In genomic region chr16:725041-725376, GRCh38 we compare ENCODE assay signal across 21 cellular contexts. TPM values are rescaled to one million over a fixed set of nuclear protein-coding genes. Genes with fewer than 3 reads are reported as not detected.
DNase-seq lines count a peak whose midpoint lies in the region; ATAC-seq and TF ChIP-seq lines count a peak whose summit lies in the region.
"Had no signal": no experiment of that assay in that cellular context is flagged by ENCODE, and none has a peak within 500 bp of the region (broad histone marks: within the 10 kb centered on the region; RNA-seq: fewer than 3 reads in every experiment).

No MANE protein-coding gene starts in this region.

- intact Hi-C loops in CD8-positive, alpha-beta T cell (cut with DNase I, micrococcal nuclease) = no loop called here
- intact Hi-C loops in Panc1 (cut with micrococcal nuclease; ENCODE audit: unreplicated experiment) = no loop called here
- intact Hi-C loops in activated CD4-positive, alpha-beta T cell treated with anti-CD3 and anti-CD28 coated beads, Interleukin-2, amount 10 ng/mL, durations not matched to agents 24 days and 14 days (cut with micrococcal nuclease) = loop anchor here (5.0 kb wide), 1 partner anchor 43 kb away; the partner anchor contains the start of genes JMJD8 and STUB1

- POLR2A ChIA-PET in CD8-positive, alpha-beta T cell (lab: Charles Lee) = interaction anchor here (0.6 to 4.8 kb wide), 4 partner anchors 10 to 177 kb away, joined by 3 to 53 read pairs (median 6); partner anchors contain the start of genes CIAO3 and METRN
- POLR2A ChIA-PET in Panc1 (lab: Charles Lee) = interaction anchor here (0.7 kb wide), 1 partner anchor 83 kb away, joined by 3 read pairs; no protein-coding TSS in a partner anchor
- POLR2A ChIA-PET in naive thymus-derived CD8-positive, alpha-beta T cell (lab: Charles Lee) = interaction anchor here (1.2 to 23.0 kb wide), 6 partner anchors 8 to 45 kb away, joined by 3 to 411 read pairs (median 28); partner anchors contain the start of genes ANTKMT, CCDC78, CIAO3 and HAGHL

- H3K27me3 ChIP-seq in CD8-positive, alpha-beta T cell (ENCODE audit: insufficient read depth, low read length) = no peaks in the 10 kb centered on the region
- no peaks in the 10 kb centered on the region for H3K27me3 ChIP-seq in Panc1 (ENCODE audit: control insufficient read depth, insufficient read depth, low read length)

- H3K4me3 Mint-ChIP-seq in CD8-positive, alpha-beta T cell = no peak overlapping the region
- peak overlapping the region in 2 of 10 donors; percentile 30 to 34 for H3K4me3 Mint-ChIP-seq in naive thymus-derived CD8-positive, alpha-beta T cell
- no peak overlapping the region for H3K4me3 Mint-ChIP-seq in activated CD4-positive, alpha-beta T cell treated with anti-CD3 and anti-CD28 coated beads, Interleukin-2, amount 10 ng/mL, durations not matched to agents 24 days and 14 days
- H3K4me3 Mint-ChIP-seq in effector memory CD8-positive, alpha-beta T cell = peak overlapping the region in 1 of 2 donors; percentile 80

- H3K36me3 Mint-ChIP-seq in CD8-positive, alpha-beta T cell = no peaks in the 10 kb centered on the region
- H3K36me3 Mint-ChIP-seq in naive thymus-derived CD8-positive, alpha-beta T cell = no peaks in the 10 kb centered on the region
- H3K36me3 Mint-ChIP-seq in activated CD4-positive, alpha-beta T cell treated with anti-CD3 and anti-CD28 coated beads, Interleukin-2, amount 10 ng/mL, durations not matched to agents 24 days and 14 days (ENCODE audit: low read depth) = no peaks in the 10 kb centered on the region
- H3K36me3 Mint-ChIP-seq in effector memory CD8-positive, alpha-beta T cell (ENCODE audit: insufficient read depth) = peaks cover 38% of the 10 kb centered on the region
- H3K36me3 Mint-ChIP-seq: CD4-positive, alpha-beta memory T cell had no signal

- no peaks in the 10 kb centered on the region for H3K27me3 Mint-ChIP-seq in CD8-positive, alpha-beta T cell (ENCODE audit: low read depth)
- no peaks in the 10 kb centered on the region for H3K27me3 Mint-ChIP-seq in naive thymus-derived CD8-positive, alpha-beta T cell
- H3K27me3 Mint-ChIP-seq in activated CD4-positive, alpha-beta T cell treated with anti-CD3 and anti-CD28 coated beads, Interleukin-2, amount 10 ng/mL, durations not matched to agents 24 days and 14 days = peaks cover 6% of the 10 kb centered on the region
- no peaks in the 10 kb centered on the region for H3K27me3 Mint-ChIP-seq in effector memory CD8-positive, alpha-beta T cell
- H3K27me3 Mint-ChIP-seq: B cell; CD4-positive, alpha-beta memory T cell had no signal

- BruUV-seq in Panc1 (replicated peaks; lab: Mats Ljungman, UMichigan) = no TSS peak

- TF ChIP-seq CTCF in 22Rv1 (IDR thresholded peaks at IDR 0.05) (no peak), Panc1 (IDR thresholded peaks at IDR 0.05) (no peak)
- no peak for TF ChIP-seq CTCF in CD8-positive, alpha-beta T cell (IDR thresholded peaks at IDR 0.05)

- H3K4me1 Mint-ChIP-seq in CD8-positive, alpha-beta T cell (ENCODE audit: low read depth) = peaks cover 25% of the 10 kb centered on the region
- H3K4me1 Mint-ChIP-seq in naive thymus-derived CD8-positive, alpha-beta T cell = peaks cover 17 to 30% (median 21%) of the 10 kb centered on the region in 4 donors
- peaks cover 3% of the 10 kb centered on the region for H3K4me1 Mint-ChIP-seq in activated CD4-positive, alpha-beta T cell treated with anti-CD3 and anti-CD28 coated beads, Interleukin-2, amount 10 ng/mL, durations not matched to agents 24 days and 14 days
- peaks cover 9 to 15% of the 10 kb centered on the region in 2 donors for H3K4me1 Mint-ChIP-seq in effector memory CD8-positive, alpha-beta T cell (ENCODE audit: low read depth in 2 of 2)

- in situ Hi-C loops in Panc1 (cut with HindIII; ENCODE audit: low pct_unique_long_range_greater_than_20kb, low sequenced_read_pairs) = no loop called here

- no peaks in the 10 kb centered on the region for H3K36me3 ChIP-seq in CD8-positive, alpha-beta T cell (ENCODE audit: insufficient read depth, low read length)
- H3K36me3 ChIP-seq in Panc1 (ENCODE audit: control insufficient read depth, insufficient read depth, low read length) = no peaks in the 10 kb centered on the region; the same call in 1 of the 2 replicates

- no peaks in the 10 kb centered on the region for H3K9me3 Mint-ChIP-seq in CD8-positive, alpha-beta T cell
- no peaks in the 10 kb centered on the region for H3K9me3 Mint-ChIP-seq in naive thymus-derived CD8-positive, alpha-beta T cell
- no peaks in the 10 kb centered on the region for H3K9me3 Mint-ChIP-seq in activated CD4-positive, alpha-beta T cell treated with anti-CD3 and anti-CD28 coated beads, Interleukin-2, amount 10 ng/mL, durations not matched to agents 24 days and 14 days
- no peaks in the 10 kb centered on the region for H3K9me3 Mint-ChIP-seq in effector memory CD8-positive, alpha-beta T cell

- TF ChIP-seq POLR2A in erythroblast (IDR thresholded peaks at IDR 0.05; ENCODE audit: low read length) = no peak

- H3K4me1 ChIP-seq in CD8-positive, alpha-beta T cell (ENCODE audit: insufficient read depth, low read length) = peaks cover 37% of the 10 kb centered on the region
- peaks cover 16% of the 10 kb centered on the region for H3K4me1 ChIP-seq in Panc1 (ENCODE audit: control insufficient read depth, insufficient read depth, low read length)

- peak in 1 of 7 experiments; percentile 5 for DNase-seq in CD8-positive, alpha-beta T cell
- no peak for DNase-seq in Panc1 (ENCODE audit: low read depth, low spot score)
- DNase-seq in naive thymus-derived CD8-positive, alpha-beta T cell = no peak
- DNase-seq in erythroblast (lab: John Stamatoyannopoulos, UW) = no peak
- no peak for DNase-seq in activated CD4-positive, alpha-beta T cell treated with anti-CD3 and anti-CD28 coated beads, Interleukin-2, amount 10 ng/mL, durations not matched to agents 24 days and 14 days
- DNase-seq in activated T-cell treated with anti-CD3 and anti-CD28 coated beads for 4 hours = no peak
- DNase-seq in effector memory CD8-positive, alpha-beta T cell = no peak
- DNase-seq: Calu3; CD4-positive, alpha-beta memory T cell; DMS153; GDM1; Kasumi-1; NCI-H1417; NCI-H187; NCI-H446; NCI-H526; OCI-M1; SHP77 had no signal

- H3K27ac ChIP-seq in 22Rv1 (peak overlapping the region; percentile 99), Panc1 (ENCODE audit: low read length) (peak overlapping the region; percentile 17; the same call in 1 of the 2 replicates)
- H3K27ac ChIP-seq in CD8-positive, alpha-beta T cell (ENCODE audit: low read depth, low read length) = no peak overlapping the region

- peak overlapping the region; percentile 22 for H3K27ac Mint-ChIP-seq in CD8-positive, alpha-beta T cell
- H3K27ac Mint-ChIP-seq in naive thymus-derived CD8-positive, alpha-beta T cell = peak overlapping the region in 6 of 10 donors; percentile 22 to 79 (median 38)
- H3K27ac Mint-ChIP-seq in activated CD4-positive, alpha-beta T cell treated with anti-CD3 and anti-CD28 coated beads, Interleukin-2, amount 10 ng/mL, durations not matched to agents 24 days and 14 days = no peak overlapping the region
- H3K27ac Mint-ChIP-seq in effector memory CD8-positive, alpha-beta T cell = peak overlapping the region in 1 of 2 donors; percentile 20

- CTCF ChIA-PET in CD8-positive, alpha-beta T cell (lab: Charles Lee) = interaction anchor here (0.8 to 17.6 kb wide), 4 partner anchors 12 to 62 kb away, joined by 3 to 353 read pairs (median 60); partner anchors contain the start of genes CIAO3 and METRN
- CTCF ChIA-PET in Panc1 (lab: Charles Lee) = interaction anchor here (0.6 to 2.1 kb wide), 2 partner anchors 12 to 425 kb away, joined by 7 to 10 read pairs; no protein-coding TSS in a partner anchor

- ATAC-seq in CD8-positive, alpha-beta T cell = no peak
- no peak for ATAC-seq in Panc1
- no peak for ATAC-seq in naive thymus-derived CD8-positive, alpha-beta T cell
- ATAC-seq in effector memory CD8-positive, alpha-beta T cell (replicated peaks) = no peak
- ATAC-seq: HCT116 had no signal

- H3K4me3 ChIP-seq in CD8-positive, alpha-beta T cell (ENCODE audit: low read depth, low read length) = no peak overlapping the region
- no peak overlapping the region for H3K4me3 ChIP-seq in Panc1 (ENCODE audit: low read depth in 2 of 2, low read length in 2 of 2)

- no peaks in the 10 kb centered on the region for H3K9me3 ChIP-seq in CD8-positive, alpha-beta T cell (ENCODE audit: low read length)
- no peaks in the 10 kb centered on the region for H3K9me3 ChIP-seq in Panc1 (ENCODE audit: control insufficient read depth, insufficient read depth, low read depth, low read length)

RNA-seq across cellular contexts. Expression of gene CCDC78, which starts 1.2 kb away (rescaled TPM):
- 1 to 10 TPM; 3.6 to 5.5 TPM for total RNA-seq in CD8-positive, alpha-beta T cell
- total RNA-seq in Panc1 (2021; ENCODE audit: unreplicated experiment) = 18.2 TPM
- 23.6 TPM for polyA plus RNA-seq in Panc1 (2012; ENCODE audit: insufficient read length)
- total RNA-seq in naive thymus-derived CD8-positive, alpha-beta T cell = 10 to 100 TPM; 12.0 to 15.1 TPM
- polyA plus RNA-seq in naive thymus-derived CD8-positive, alpha-beta T cell = 1 to 10 TPM in 2 of 3 donors, not detected in 1; 1.1 to 1.4 TPM
- total RNA-seq in activated CD4-positive, alpha-beta T cell treated with anti-CD3 and anti-CD28 coated beads, Interleukin-2, amount 10 ng/mL, durations not matched to agents 24 days and 14 days = 6.9 and 8.0 TPM in 2 replicates
- polyA plus RNA-seq: CD4-positive, alpha-beta memory T cell had no signal

RNA-seq across cellular contexts. Expression of gene HAGHL, which starts 1.9 kb away (rescaled TPM):
- 10 to 100 TPM; 17.5 to 21.8 TPM for total RNA-seq in CD8-positive, alpha-beta T cell
- 41.1 TPM for total RNA-seq in Panc1 (2021; ENCODE audit: unreplicated experiment)
- polyA plus RNA-seq in Panc1 (2012; ENCODE audit: insufficient read length) = 107 TPM
- 10 to 100 TPM; 50.1 to 67.0 TPM for total RNA-seq in naive thymus-derived CD8-positive, alpha-beta T cell
- polyA plus RNA-seq in naive thymus-derived CD8-positive, alpha-beta T cell = 1 to 10 TPM; 5.0 to 6.2 (median 6.0) TPM
- total RNA-seq in activated CD4-positive, alpha-beta T cell treated with anti-CD3 and anti-CD28 coated beads, Interleukin-2, amount 10 ng/mL, durations not matched to agents 24 days and 14 days = 13.1 and 20.9 TPM in 2 replicates

RNA-seq across cellular contexts. Expression of gene ANTKMT, which starts 4.1 kb away (rescaled TPM):
- 10 to 100 TPM; 24.7 to 29.6 TPM for total RNA-seq in CD8-positive, alpha-beta T cell
- 93.6 TPM for total RNA-seq in Panc1 (2021; ENCODE audit: unreplicated experiment)
- 75.7 TPM for polyA plus RNA-seq in Panc1 (2012; ENCODE audit: insufficient read length)
- 10 to 100 TPM; 44.3 to 48.2 TPM for total RNA-seq in naive thymus-derived CD8-positive, alpha-beta T cell
- polyA plus RNA-seq in naive thymus-derived CD8-positive, alpha-beta T cell = 100 to 1,000 TPM in 2 of 3 donors, 10 to 100 TPM in 1; 93.5 to 128 (median 113) TPM
- 38.5 and 56.3 TPM in 2 replicates for total RNA-seq in activated CD4-positive, alpha-beta T cell treated with anti-CD3 and anti-CD28 coated beads, Interleukin-2, amount 10 ng/mL, durations not matched to agents 24 days and 14 days

RNA-seq across cellular contexts. Expression of gene METRN, which starts 10.1 kb away (rescaled TPM):
- total RNA-seq in CD8-positive, alpha-beta T cell = 10 to 100 TPM in 1 of 2 experiments, 1 to 10 TPM in 1; 9.2 to 10.1 TPM
- total RNA-seq in Panc1 (2021; ENCODE audit: unreplicated experiment) = 407 TPM
- 561 TPM for polyA plus RNA-seq in Panc1 (2012; ENCODE audit: insufficient read length)
- 10 to 100 TPM; 13.1 to 14.4 TPM for total RNA-seq in naive thymus-derived CD8-positive, alpha-beta T cell
- 10 to 100 TPM; 22.1 to 40.9 (median 35.8) TPM for polyA plus RNA-seq in naive thymus-derived CD8-positive, alpha-beta T cell
- 27.7 and 30.2 TPM in 2 replicates for total RNA-seq in activated CD4-positive, alpha-beta T cell treated with anti-CD3 and anti-CD28 coated beads, Interleukin-2, amount 10 ng/mL, durations not matched to agents 24 days and 14 days

RNA-seq across cellular contexts. Expression of gene CIAO3, which starts 15.8 kb away (rescaled TPM):
- 10 to 100 TPM; 25.7 to 30.0 TPM for total RNA-seq in CD8-positive, alpha-beta T cell
- total RNA-seq in Panc1 (2021; ENCODE audit: unreplicated experiment) = 34.0 TPM
- polyA plus RNA-seq in Panc1 (2012; ENCODE audit: insufficient read length) = 34.4 TPM
- total RNA-seq in naive thymus-derived CD8-positive, alpha-beta T cell = 10 to 100 TPM; 56.0 to 56.4 TPM
- 10 to 100 TPM; 13.7 to 25.7 (median 16.9) TPM for polyA plus RNA-seq in naive thymus-derived CD8-positive, alpha-beta T cell
- total RNA-seq in activated CD4-positive, alpha-beta T cell treated with anti-CD3 and anti-CD28 coated beads, Interleukin-2, amount 10 ng/mL, durations not matched to agents 24 days and 14 days = 39.5 and 42.5 TPM in 2 replicates
